8 cellular contexts compared by ENCODE assay signal in the genomic region with DNA sequence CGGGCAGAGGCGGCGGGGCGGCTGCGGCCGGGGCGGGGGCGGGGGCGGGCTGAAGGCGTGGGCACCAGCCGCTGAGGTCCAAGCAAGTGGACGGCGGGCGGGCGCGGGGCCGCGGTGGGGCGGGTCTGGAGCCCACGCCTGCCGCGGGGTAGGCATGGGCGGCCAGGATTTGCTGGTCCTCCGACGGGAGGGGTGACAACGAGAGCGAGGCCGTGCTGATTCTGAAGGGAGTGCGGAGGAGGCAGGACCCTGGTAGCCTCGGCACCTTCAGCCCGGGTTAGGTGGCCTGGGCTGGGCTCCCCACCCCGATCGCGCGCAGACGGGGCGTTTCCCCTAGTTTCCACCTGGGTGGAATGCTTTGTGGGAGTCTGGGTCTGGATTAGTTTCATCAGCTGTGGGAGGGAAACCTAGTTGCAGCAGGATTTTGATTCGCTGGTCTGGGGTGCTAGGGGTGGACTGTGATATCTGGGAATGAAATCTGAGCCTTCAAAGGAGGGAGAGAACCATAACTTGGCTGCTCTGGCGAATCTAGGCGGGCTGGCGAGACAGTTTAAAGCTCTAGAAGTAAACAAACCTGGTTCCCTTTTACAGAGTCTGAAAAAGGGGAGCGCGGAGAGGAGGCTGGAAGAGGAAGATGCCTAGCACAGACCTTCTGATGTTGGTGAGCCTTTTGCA. TPM values are rescaled to one million over a fixed set of nuclear protein-coding genes. Genes with fewer than 3 reads are reported as not detected.
DNase-seq lines count a peak whose midpoint lies in the region; ATAC-seq and TF ChIP-seq lines count a peak whose summit lies in the region.

No MANE protein-coding gene starts in this region.

- no peaks in the 10 kb centered on the region for H3K27me3 Mint-ChIP-seq in CD4-positive, alpha-beta T cell
- no peaks in the 10 kb centered on the region for H3K27me3 Mint-ChIP-seq in naive thymus-derived CD8-positive, alpha-beta T cell

- H3K27ac Mint-ChIP-seq in CD4-positive, alpha-beta T cell = peak overlapping the region; percentile 80
- peak overlapping the region; percentile 63 to 93 (median 90) for H3K27ac Mint-ChIP-seq in naive thymus-derived CD8-positive, alpha-beta T cell

- H3K9me3 ChIP-seq in CD4-positive, alpha-beta T cell (ENCODE audit: control insufficient read depth, low read length) = no peaks in the 10 kb centered on the region
- no peaks in the 10 kb centered on the region for H3K9me3 ChIP-seq in subcutaneous abdominal adipose tissue (ENCODE audit: control insufficient read depth in 5 of 5, low read length in 5 of 5)

- peak overlapping the region; percentile 90 for H3K4me3 Mint-ChIP-seq in CD4-positive, alpha-beta T cell
- peak overlapping the region; percentile 86 to 96 (median 89) for H3K4me3 Mint-ChIP-seq in naive thymus-derived CD8-positive, alpha-beta T cell

- peak in 9 of 10 experiments; percentile 7 to 47 (median 18) for DNase-seq in CD4-positive, alpha-beta T cell
- peak; percentile 80 for DNase-seq in activated effector memory CD4-positive, alpha-beta T cell treated with anti-CD3 and anti-CD28 coated beads, Interleukin-2, amount 50 U/mL, for 16 hours
- DNase-seq in fibroblast of peridontal ligament (ENCODE audit: extremely low read depth) = peak; percentile 89
- peak; percentile 6 to 68 (median 28) for DNase-seq in naive thymus-derived CD8-positive, alpha-beta T cell

- peak overlapping the region; percentile 56 to 89 (median 85) for H3K9ac ChIP-seq in subcutaneous abdominal adipose tissue (ENCODE audit: low read length in 5 of 5)

- CTCF ChIA-PET in CD4-positive, alpha-beta T cell (lab: Charles Lee) = interaction anchor here (0.7 to 1.4 kb wide), 5 partner anchors 10 to 71 kb away, joined by 3 to 6 read pairs (median 3); no protein-coding TSS in a partner anchor

- no peaks in the 10 kb centered on the region for H3K9me3 Mint-ChIP-seq in CD4-positive, alpha-beta T cell
- no peaks in the 10 kb centered on the region for H3K9me3 Mint-ChIP-seq in naive thymus-derived CD8-positive, alpha-beta T cell

- TF ChIP-seq CTCF in CD4-positive, alpha-beta T cell (IDR thresholded peaks at IDR 0.05) = no peak

- H3K4me3 ChIP-seq in subcutaneous abdominal adipose tissue (ENCODE audit: low read depth in 1 of 5, low read length in 5 of 5) = peak overlapping the region; percentile 77 to 91 (median 85)

- H3K4me1 Mint-ChIP-seq in CD4-positive, alpha-beta T cell (ENCODE audit: low read depth) = peaks cover 53% of the 10 kb centered on the region
- peaks cover 13 to 54% (median 46%) of the 10 kb centered on the region in 4 donors for H3K4me1 Mint-ChIP-seq in naive thymus-derived CD8-positive, alpha-beta T cell

- peaks cover 31% of the 10 kb centered on the region for H3K36me3 Mint-ChIP-seq in CD4-positive, alpha-beta T cell (ENCODE audit: low read depth)
- peaks cover 0 to 24% (median 0%) of the 10 kb centered on the region in 3 donors for H3K36me3 Mint-ChIP-seq in naive thymus-derived CD8-positive, alpha-beta T cell

- intact Hi-C loops in CD4-positive, alpha-beta T cell (cut with DNase I, micrococcal nuclease) = loop anchor here in 1 of 2 experiments (5.0 to 10.0 kb wide), 3 partner anchors 339 to 672 kb away; a partner anchor contains a TSS

- H3K27me3 ChIP-seq in CD4-positive, alpha-beta T cell (ENCODE audit: control insufficient read depth, insufficient read depth, low read length) = no peaks in the 10 kb centered on the region
- no peaks in the 10 kb centered on the region for H3K27me3 ChIP-seq in subcutaneous abdominal adipose tissue (ENCODE audit: control insufficient read depth in 5 of 5, insufficient read depth in 4 of 5, low read length in 5 of 5)

- POLR2A ChIA-PET in CD4-positive, alpha-beta T cell (lab: Charles Lee) = interaction anchor here (1.0 to 2.5 kb wide), 2 partner anchors 63 to 71 kb away, joined by 3 to 9 read pairs; no protein-coding TSS in a partner anchor
- POLR2A ChIA-PET in naive thymus-derived CD8-positive, alpha-beta T cell (lab: Charles Lee) = interaction anchor here (0.6 kb wide), 1 partner anchor 438 kb away, joined by 4 read pairs; no protein-coding TSS in a partner anchor

- H3K36me3 ChIP-seq in subcutaneous abdominal adipose tissue (ENCODE audit: control insufficient read depth in 5 of 5, insufficient read depth in 5 of 5, low read length in 5 of 5) = peaks cover 3 to 18% (median 9%) of the 10 kb centered on the region in 5 donors

- H3K4me1 ChIP-seq in subcutaneous abdominal adipose tissue (ENCODE audit: control insufficient read depth in 5 of 5, insufficient read depth in 5 of 5, low read length in 5 of 5) = peaks cover 2 to 16% (median 10%) of the 10 kb centered on the region in 5 donors

- no peak overlapping the region for H3K27ac ChIP-seq in CD4-positive, alpha-beta T cell (ENCODE audit: low read depth, low read length)
- H3K27ac ChIP-seq in subcutaneous abdominal adipose tissue (ENCODE audit: low read depth, low read length) = peak overlapping the region; percentile 80

- peak; percentile 38 for ATAC-seq in CD4-positive, alpha-beta T cell (ENCODE audit: poor library complexity)
- ATAC-seq in GM19395 (IDR thresholded peaks at IDR 0.05; ENCODE audit: unreplicated experiment) = peak; percentile 21
- peak; percentile 26 for ATAC-seq in HG03521 (IDR thresholded peaks at IDR 0.05; ENCODE audit: unreplicated experiment)
- ATAC-seq in naive thymus-derived CD8-positive, alpha-beta T cell = peak; percentile 56 to 62

TF ChIP-seq in PFSK-1, 5 proteins besides CTCF, POLR2A, EP300 and RAD21:
- TF ChIP-seq FOXP2 (optimal IDR thresholded peaks at IDR 0.05; ENCODE audit: borderline replicate concordance, extremely low read depth, extremely low read length, insufficient read depth) (peak; percentile 33), TAF1 (IDR thresholded peaks at IDR 0.05; ENCODE audit: borderline replicate concordance, insufficient read depth, low read length) (no peak), SIN3A (IDR thresholded peaks at IDR 0.05; ENCODE audit: borderline replicate concordance, insufficient read depth, low read length) (0 out of 2 replicates have a peak, but pooled peaks have one; percentile 86)
TF ChIP-seq in PFSK-1: peak in this region for 2.

RNA-seq across cellular contexts. Expression of a gene that starts 0.6 kb away (rescaled TPM):
- total RNA-seq in CD4-positive, alpha-beta T cell = 10 to 100 TPM; 15.1 to 16.9 TPM
- 14.6 TPM for polyA plus RNA-seq in PFSK-1 (2012; ENCODE audit: insufficient read length, low read depth)
- 10 to 100 TPM; 28.2 to 36.1 TPM for total RNA-seq in naive thymus-derived CD8-positive, alpha-beta T cell
- polyA plus RNA-seq in naive thymus-derived CD8-positive, alpha-beta T cell = 10 to 100 TPM; 10.7 to 16.7 (median 12.4) TPM

RNA-seq across cellular contexts. Expression of a gene that starts 31.2 kb away (rescaled TPM):
- not detected for total RNA-seq in CD4-positive, alpha-beta T cell
- not detected for polyA plus RNA-seq in PFSK-1 (2012; ENCODE audit: insufficient read length, low read depth)
- total RNA-seq in naive thymus-derived CD8-positive, alpha-beta T cell = not detected
- not detected for polyA plus RNA-seq in naive thymus-derived CD8-positive, alpha-beta T cell

Comparison
In these comparisons a context has a peak if more than half of its experiments do, and no peak if none do; other contexts are left out.
1. DNase-seq: peak in every context shown above with its lines; median percentile 89 in fibroblast of peridontal ligament; 80 in activated effector memory CD4-positive, alpha-beta T cell treated with anti-CD3 and anti-CD28 coated beads, Interleukin-2, amount 50 U/mL, for 16 hours; 28 in naive thymus-derived CD8-positive, alpha-beta T cell; 18 in CD4-positive, alpha-beta T cell.